In the genomic region with DNA sequence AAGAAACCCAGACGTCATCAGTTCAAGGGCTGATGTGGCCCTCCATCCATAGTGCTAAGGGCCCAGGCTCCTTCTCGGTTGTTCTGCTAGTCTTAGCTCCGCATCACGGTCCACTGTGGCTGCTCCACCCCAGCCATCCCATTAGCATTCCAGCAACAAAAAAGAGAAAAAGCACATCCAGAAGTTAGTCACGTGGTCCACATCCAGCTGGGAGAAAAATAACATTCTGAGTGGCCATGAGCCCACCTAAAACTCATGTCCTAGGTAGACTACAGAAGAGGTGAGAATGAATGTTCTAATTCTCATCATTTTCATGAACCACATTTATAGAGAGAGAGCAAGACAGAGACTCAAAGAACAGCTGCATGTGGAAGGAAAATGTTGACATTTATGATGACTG, we compare ENCODE assay signal across 21 cellular contexts.
"Had no signal": no experiment of that assay in that cellular context is flagged by ENCODE, and none has a peak within 500 bp of the region (broad histone marks: within the 10 kb centered on the region; RNA-seq: fewer than 3 reads in every experiment).

No MANE protein-coding gene starts in this region.

- H3K4me2 ChIP-seq: SK-N-SH had no signal

- FAIRE-seq: HTR-8/SVneo had no signal

- H3K9me3 ChIP-seq: SK-N-SH had no signal

- H3K27ac ChIP-seq: HL-60, RWPE1 had no signal

- H3K9ac ChIP-seq: SK-N-SH had no signal

- DNase-seq: Karpas-422, KG1, MM.1S, NCI-H1092 treated with DMSO at 0.1 percent for 48 hours, NCI-H1436, NCI-H187, NCI-H2029, NCI-H2081 treated with DMSO at 0.1 percent for 48 hours, NCI-H2171, NCI-H446, NCI-H510A, NCI-H524 treated with DMSO at 0.1 percent for 48 hours, NCI-H69, NCI-H774, SHP77, SK-N-SH had no signal

- ATAC-seq: Panc1, PC-3 had no signal
